2 cellular contexts compared by ENCODE assay signal in the genomic region with DNA sequence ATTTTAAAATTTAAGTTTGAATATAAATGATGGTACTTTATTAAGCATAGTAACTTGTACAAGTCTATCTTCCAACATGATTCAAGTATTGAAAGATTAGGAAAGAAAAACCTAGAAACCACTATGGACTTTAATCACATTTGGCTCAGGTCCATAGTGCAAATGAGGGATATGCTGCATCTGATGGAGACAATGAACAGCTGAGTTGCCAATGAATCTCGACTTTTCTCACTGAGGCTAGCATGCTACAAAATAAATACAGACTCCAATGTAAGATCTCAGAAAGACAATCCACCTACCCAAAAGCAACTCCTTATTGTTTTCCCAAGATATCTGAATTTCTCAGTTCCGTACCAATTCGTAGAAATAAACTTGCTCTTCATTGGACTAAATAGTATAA.
TF ChIP-seq lines count a peak whose summit lies in the region.

No MANE protein-coding gene starts in this region.

TF ChIP-seq in SK-N-SH treated with all-trans-retinoic acid at 6 μM for 48 hours, 23 proteins besides CTCF, POLR2A, EP300 and RAD21 (continued from another document):
- TF ChIP-seq ZC3H10 (CRISPR knock-in tag; IDR thresholded peaks at IDR 0.05), result no peak
- no peak for TF ChIP-seq ZNF565 (CRISPR knock-in tag; conservative IDR thresholded peaks at IDR 0.05; ENCODE audit: low read depth)
- TF ChIP-seq RARB (CRISPR knock-in tag; IDR thresholded peaks at IDR 0.05), result no peak
- TF ChIP-seq, protein P1, sequence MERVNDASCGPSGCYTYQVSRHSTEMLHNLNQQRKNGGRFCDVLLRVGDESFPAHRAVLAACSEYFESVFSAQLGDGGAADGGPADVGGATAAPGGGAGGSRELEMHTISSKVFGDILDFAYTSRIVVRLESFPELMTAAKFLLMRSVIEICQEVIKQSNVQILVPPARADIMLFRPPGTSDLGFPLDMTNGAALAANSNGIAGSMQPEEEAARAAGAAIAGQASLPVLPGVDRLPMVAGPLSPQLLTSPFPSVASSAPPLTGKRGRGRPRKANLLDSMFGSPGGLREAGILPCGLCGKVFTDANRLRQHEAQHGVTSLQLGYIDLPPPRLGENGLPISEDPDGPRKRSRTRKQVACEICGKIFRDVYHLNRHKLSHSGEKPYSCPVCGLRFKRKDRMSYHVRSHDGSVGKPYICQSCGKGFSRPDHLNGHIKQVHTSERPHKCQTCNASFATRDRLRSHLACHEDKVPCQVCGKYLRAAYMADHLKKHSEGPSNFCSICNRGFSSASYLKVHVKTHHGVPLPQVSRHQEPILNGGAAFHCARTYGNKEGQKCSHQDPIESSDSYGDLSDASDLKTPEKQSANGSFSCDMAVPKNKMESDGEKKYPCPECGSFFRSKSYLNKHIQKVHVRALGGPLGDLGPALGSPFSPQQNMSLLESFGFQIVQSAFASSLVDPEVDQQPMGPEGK (CRISPR knock-in tag; IDR thresholded peaks at IDR 0.05; ENCODE audit: borderline replicate concordance), result no peak
- no peak for TF ChIP-seq ZNF8 (CRISPR knock-in tag; IDR thresholded peaks at IDR 0.05)
- no peak for TF ChIP-seq TCF4 (CRISPR knock-in tag; IDR thresholded peaks at IDR 0.05; ENCODE audit: borderline replicate concordance)
- no peak for TF ChIP-seq SNAI2 (CRISPR knock-in tag; IDR thresholded peaks at IDR 0.05)
- TF ChIP-seq PPARA (CRISPR knock-in tag; IDR thresholded peaks at IDR 0.05; ENCODE audit: borderline replicate concordance), result no peak
- TF ChIP-seq BACH2 (CRISPR knock-in tag; IDR thresholded peaks at IDR 0.05; ENCODE audit: borderline replicate concordance), result no peak
- no peak for TF ChIP-seq GLIS3 (CRISPR knock-in tag; IDR thresholded peaks at IDR 0.05)
- TF ChIP-seq OSR1 (CRISPR knock-in tag; IDR thresholded peaks at IDR 0.05), result no peak

TF ChIP-seq in IMR-90, 13 proteins besides CTCF, POLR2A, EP300 and RAD21 (continued from another document):
- TF ChIP-seq, protein P2, sequence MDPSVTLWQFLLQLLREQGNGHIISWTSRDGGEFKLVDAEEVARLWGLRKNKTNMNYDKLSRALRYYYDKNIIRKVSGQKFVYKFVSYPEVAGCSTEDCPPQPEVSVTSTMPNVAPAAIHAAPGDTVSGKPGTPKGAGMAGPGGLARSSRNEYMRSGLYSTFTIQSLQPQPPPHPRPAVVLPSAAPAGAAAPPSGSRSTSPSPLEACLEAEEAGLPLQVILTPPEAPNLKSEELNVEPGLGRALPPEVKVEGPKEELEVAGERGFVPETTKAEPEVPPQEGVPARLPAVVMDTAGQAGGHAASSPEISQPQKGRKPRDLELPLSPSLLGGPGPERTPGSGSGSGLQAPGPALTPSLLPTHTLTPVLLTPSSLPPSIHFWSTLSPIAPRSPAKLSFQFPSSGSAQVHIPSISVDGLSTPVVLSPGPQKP (IDR thresholded peaks at IDR 0.05; ENCODE audit: borderline replicate concordance, low read depth, low read length), result no peak
- TF ChIP-seq NFE2L2 (IDR thresholded peaks at IDR 0.05; ENCODE audit: low read depth, low read length), result no peak
- no peak for TF ChIP-seq RCOR1 (IDR thresholded peaks at IDR 0.05; ENCODE audit: insufficient replicate concordance, low read length)
- TF ChIP-seq BHLHE40 (IDR thresholded peaks at IDR 0.05; ENCODE audit: low read depth, low read length), result no peak
- no peak for TF ChIP-seq CEBPB (IDR thresholded peaks at IDR 0.05; ENCODE audit: low read depth, low read length)
- TF ChIP-seq RFX5 (IDR thresholded peaks at IDR 0.05; ENCODE audit: low read depth, low read length), result no peak
- no peak for TF ChIP-seq SMC3 (IDR thresholded peaks at IDR 0.05; ENCODE audit: low read depth, low read length)
